In genomic region chr16:2183671-2184070, GRCh38 we compare ENCODE assay signal across 1 cellular context.
TF ChIP-seq lines count a peak whose summit lies in the region.

No MANE protein-coding gene starts in this region.

TF ChIP-seq in K562, 482 proteins besides CTCF, POLR2A, EP300 and RAD21:
- peak; percentile 81 for TF ChIP-seq ZBTB33 (CRISPR knock-in tag; IDR thresholded peaks at IDR 0.05)
- no peak for TF ChIP-seq ZBTB11 (CRISPR knock-in tag; IDR thresholded peaks at IDR 0.05)
- TF ChIP-seq TEAD4 (IDR thresholded peaks at IDR 0.05; ENCODE audit: low read length) = no peak
- TF ChIP-seq TEAD4 (CRISPR knock-in tag; IDR thresholded peaks at IDR 0.05; ENCODE audit: borderline replicate concordance) = no peak
- no peak for TF ChIP-seq C11orf30 (IDR thresholded peaks at IDR 0.05; ENCODE audit: low read depth)
- TF ChIP-seq TARDBP (IDR thresholded peaks at IDR 0.05) = no peak
- TF ChIP-seq XRCC3 (IDR thresholded peaks at IDR 0.05) = no peak
